In genomic region chr5:59484618-59485017, GRCh38 we compare ENCODE assay signal across 1 cellular context.
TF ChIP-seq lines count a peak whose summit lies in the region.

No MANE protein-coding gene starts in this region.

TF ChIP-seq in A549, 52 proteins besides CTCF, POLR2A, EP300 and RAD21 (continued from another document):
- no peak for TF ChIP-seq MAX (IDR thresholded peaks at IDR 0.05)
